Comparison of ENCODE assay signal across 25 cellular contexts in the genomic region with DNA sequence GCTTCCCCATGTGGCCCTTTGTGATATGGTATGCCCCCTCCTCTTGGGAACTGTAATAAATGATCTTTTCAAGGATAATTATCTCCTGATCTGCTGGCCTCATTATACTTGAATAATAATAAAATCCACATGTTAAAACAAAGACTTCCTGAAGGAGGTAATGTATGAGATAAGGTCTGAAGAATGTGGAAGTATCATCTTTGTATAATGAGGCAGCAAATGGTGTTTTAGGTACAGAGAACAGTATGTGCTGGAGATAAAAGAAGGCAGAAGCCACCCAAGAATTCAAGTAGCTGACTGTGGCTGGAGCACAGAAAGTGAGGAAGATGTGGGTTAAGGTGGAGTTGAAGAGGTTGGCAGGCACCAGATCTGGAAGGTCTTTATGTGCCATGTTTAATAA. TPM values are rescaled to one million over a fixed set of nuclear protein-coding genes. Genes with fewer than 3 reads are reported as not detected.
A peak's percentile ranks its signal among the peaks of the same experiment; 100 is the strongest.
DNase-seq lines count a peak whose midpoint lies in the region; ATAC-seq and TF ChIP-seq lines count a peak whose summit lies in the region.
"Had no signal": no experiment of that assay in that cellular context is flagged by ENCODE, and none has a peak within 500 bp of the region (broad histone marks: within the 10 kb centered on the region; RNA-seq: fewer than 3 reads in every experiment).

No MANE protein-coding gene starts in this region.

- peaks cover 16% of the 10 kb centered on the region for H3K4me1 ChIP-seq in mammary epithelial cell (ENCODE audit: insufficient read depth, low read length)
- no peaks in the 10 kb centered on the region for H3K4me1 ChIP-seq in breast epithelium
- H3K4me1 ChIP-seq: BE2C, SJSA1 had no signal

- no peak for ATAC-seq in HG02973 (IDR thresholded peaks at IDR 0.05; ENCODE audit: unreplicated experiment)
- ATAC-seq in stimulated activated naive CD8-positive, alpha-beta T cell treated with anti-CD3 and anti-CD28 coated beads, Interleukin-15, amount 100 ng/mL, for 72 hours = no peak

- no peaks in the 10 kb centered on the region for H3K79me2 ChIP-seq in mammary epithelial cell (ENCODE audit: insufficient read depth, low read length)

- H3K27me3 Mint-ChIP-seq in stimulated activated naive CD8-positive, alpha-beta T cell treated with anti-CD3 and anti-CD28 coated beads, Interleukin-15, amount 100 ng/mL, for 72 hours = peaks cover 13% of the 10 kb centered on the region

- H3K36me3 ChIP-seq in mammary epithelial cell (ENCODE audit: insufficient read depth, low read length) (no peaks in the 10 kb centered on the region), breast epithelium (no peaks in the 10 kb centered on the region)
- H3K36me3 ChIP-seq: BE2C, SJSA1 had no signal

- H3K9me3 Mint-ChIP-seq in stimulated activated naive CD8-positive, alpha-beta T cell treated with anti-CD3 and anti-CD28 coated beads, Interleukin-15, amount 100 ng/mL, for 72 hours = no peaks in the 10 kb centered on the region
- H3K9me3 Mint-ChIP-seq: CD14-positive monocyte; CD8-positive, alpha-beta memory T cell had no signal

- no peak overlapping the region for H3K9ac ChIP-seq in mammary epithelial cell (ENCODE audit: insufficient read depth, low read length)

- H2AFZ ChIP-seq in mammary epithelial cell (ENCODE audit: low read depth, low read length) = peak overlapping the region; percentile 72
- H2AFZ ChIP-seq: PC-9 had no signal

- H3K4me3 ChIP-seq in mammary epithelial cell (replicated peaks in 1 of 3; ENCODE audit: insufficient read depth in 1 of 3, low read depth in 2 of 3, low read length in 3 of 3) (no peak overlapping the region), breast epithelium (no peak overlapping the region), choroid plexus epithelial cell (ENCODE audit: low read depth, low read length) (no peak overlapping the region)
- H3K4me3 ChIP-seq: PC-9, SJSA1 had no signal

- H3K4me1 Mint-ChIP-seq in stimulated activated naive CD8-positive, alpha-beta T cell treated with anti-CD3 and anti-CD28 coated beads, Interleukin-15, amount 100 ng/mL, for 72 hours = no peaks in the 10 kb centered on the region
- H3K4me1 Mint-ChIP-seq: CD14-positive monocyte; CD8-positive, alpha-beta memory T cell had no signal

- intact Hi-C loops in mammary epithelial cell (cut with micrococcal nuclease) (no loop called here), breast epithelium (cut with DNase I; ENCODE audit: low total_unique reads) (no loop called here)

- H3K27ac Mint-ChIP-seq in stimulated activated naive CD8-positive, alpha-beta T cell treated with anti-CD3 and anti-CD28 coated beads, Interleukin-15, amount 100 ng/mL, for 72 hours = no peak overlapping the region
- H3K27ac Mint-ChIP-seq: CD14-positive monocyte; CD8-positive, alpha-beta memory T cell had no signal

- H3K27me3 ChIP-seq in mammary epithelial cell (ENCODE audit: insufficient read depth, low read length) (no peaks in the 10 kb centered on the region), breast epithelium (no peaks in the 10 kb centered on the region)
- H3K27me3 ChIP-seq: BE2C, SJSA1 had no signal

- CTCF ChIA-PET in mammary epithelial cell (lab: Charles Lee; ENCODE audit: low non-redundant PET) = no interaction called here

- H3K9me3 ChIP-seq in mammary epithelial cell (replicated peaks; ENCODE audit: insufficient read depth, low read length) = no peaks in the 10 kb centered on the region
- H3K9me3 ChIP-seq in breast epithelium = no peaks in the 10 kb centered on the region
- H3K9me3 ChIP-seq: BE2C, SJSA1 had no signal

- DNase-seq in mammary epithelial cell (peak; percentile 20), breast epithelium (ENCODE audit: low spot score in 2 of 2) (no peak), choroid plexus epithelial cell (ENCODE audit: low read depth) (peak; percentile 50), iris pigment epithelial cell (ENCODE audit: low read depth) (peak; percentile 47), HUDEP-2 (lab: John Stamatoyannopoulos, UW; ENCODE audit: unreplicated experiment in 76 of 76) (no peak), foreskin melanocyte (no peak)
- no peak for DNase-seq in stimulated activated naive CD8-positive, alpha-beta T cell treated with anti-CD3 and anti-CD28 coated beads, Interleukin-15, amount 100 ng/mL, for 72 hours
- DNase-seq: 8988T; ACHN; BE2C; CD8-positive, alpha-beta memory T cell; DND-41; H7; KBM-7; MV-4-11; NCI-H1105 treated with DMSO at 0.1 percent for 48 hours; NCI-H1930; NCI-H2107; NCI-H524; NCI-H748 treated with DMSO at 0.1 percent for 48 hours; PC-9; Right ventricle myocardium superior had no signal

- dilution Hi-C loops in mammary epithelial cell (cut with HindIII; ENCODE audit: low sequenced_read_pairs) = no loop called here

- no peak for TF ChIP-seq POLR2A in breast epithelium (IDR thresholded peaks at IDR 0.05)

- H4K20me1 ChIP-seq in mammary epithelial cell (ENCODE audit: insufficient read depth, low read length) = no peaks in the 10 kb centered on the region

- H3K27ac ChIP-seq in mammary epithelial cell (ENCODE audit: insufficient read depth, low read depth, low read length) (no peak overlapping the region), breast epithelium (no peak overlapping the region)
- H3K27ac ChIP-seq: PC-9, SJSA1 had no signal

- in situ Hi-C loops in mammary epithelial cell (cut with MboI; ENCODE audit: low sequenced_read_pairs in 2 of 2) = loop anchor here in 1 of 2 donors (25.0 kb wide), 1 partner anchor 583 kb away; no protein-coding TSS in a partner anchor

- TF ChIP-seq CTCF in mammary epithelial cell (conservative IDR thresholded peaks at IDR 0.05 in 1 of 2, IDR thresholded peaks at IDR 0.05 in 1 of 2; ENCODE audit: extremely low read depth in 1 of 2, insufficient read depth in 1 of 2, low read depth in 1 of 2, low read length in 2 of 2) (no peak), breast epithelium (IDR thresholded peaks at IDR 0.05) (no peak), choroid plexus epithelial cell (conservative IDR thresholded peaks at IDR 0.05; ENCODE audit: low read depth, low read length) (no peak)

- no peak overlapping the region for H3K4me3 Mint-ChIP-seq in stimulated activated naive CD8-positive, alpha-beta T cell treated with anti-CD3 and anti-CD28 coated beads, Interleukin-15, amount 100 ng/mL, for 72 hours
- H3K4me3 Mint-ChIP-seq: CD14-positive monocyte; CD8-positive, alpha-beta memory T cell had no signal

- no TSS peak for BruUV-seq in mammary epithelial cell (replicated peaks; lab: Mats Ljungman, UMichigan)

- peak overlapping the region; percentile 40 for H3K4me2 ChIP-seq in mammary epithelial cell (ENCODE audit: insufficient read depth, low read depth, low read length)
- H3K4me2 ChIP-seq: PC-9 had no signal

RNA-seq across cellular contexts. Expression of a gene that starts 12.8 kb away (rescaled TPM):
- total RNA-seq in mammary epithelial cell = 10 to 100 TPM; 16.7 to 17.7 TPM
- 11.0 TPM for polyA plus RNA-seq in mammary epithelial cell
- polyA minus RNA-seq in mammary epithelial cell = 20.8 TPM
- total RNA-seq in breast epithelium = 10 to 100 TPM; 22.9 to 44.3 (median 33.4) TPM

Comparison
In these comparisons a context has a peak if more than half of its experiments do, and no peak if none do; other contexts are left out.
1. DNase-seq: peak in mammary epithelial cell (single experiment), choroid plexus epithelial cell (single experiment) and iris pigment epithelial cell (single experiment); none in breast epithelium (0 of 2), HUDEP-2 (0 of 76), foreskin melanocyte (single experiment) and stimulated activated naive CD8-positive, alpha-beta T cell treated with anti-CD3 and anti-CD28 coated beads, Interleukin-15, amount 100 ng/mL, for 72 hours (0 of 2).